14 cellular contexts compared by ENCODE assay signal in genomic region chr10:53135213-53135896, GRCh38.
DNase-seq lines count a peak whose midpoint lies in the region; ATAC-seq and TF ChIP-seq lines count a peak whose summit lies in the region.
"Had no signal": no experiment of that assay in that cellular context is flagged by ENCODE, and none has a peak within 500 bp of the region (broad histone marks: within the 10 kb centered on the region; RNA-seq: fewer than 3 reads in every experiment).

No MANE protein-coding gene starts in this region.

- no peak overlapping the region for H3K27ac ChIP-seq in breast epithelium
- no peak overlapping the region for H3K27ac ChIP-seq in tibial nerve
- H3K27ac ChIP-seq: A549 had no signal

- H3K4me1 Mint-ChIP-seq in natural killer cell, result no peaks in the 10 kb centered on the region

- peaks cover 7% of the 10 kb centered on the region for H3K36me3 Mint-ChIP-seq in natural killer cell

- no peaks in the 10 kb centered on the region for H3K36me3 ChIP-seq in breast epithelium
- H3K36me3 ChIP-seq in tibial nerve, result no peaks in the 10 kb centered on the region

- ATAC-seq in GM19397 (IDR thresholded peaks at IDR 0.05; ENCODE audit: unreplicated experiment), result peak; percentile 87
- peak; percentile 91 for ATAC-seq in HG02970 (IDR thresholded peaks at IDR 0.05; ENCODE audit: low FRiP score, unreplicated experiment)
- no peak for ATAC-seq in natural killer cell
- ATAC-seq: A549 had no signal

- H3K9me3 ChIP-seq in breast epithelium (no peaks in the 10 kb centered on the region), tibial nerve (no peaks in the 10 kb centered on the region)
- H3K9me3 ChIP-seq: A549 had no signal

- WGBS in tibial nerve, 2 donors, result 90 to 94% methylated on average over 2 of the region's 2 CpGs

- in situ Hi-C loops in Caki2 (cut with HindIII; ENCODE audit: low pct_unique_long_range_greater_than_20kb, low sequenced_read_pairs), result no loop called here

- no peaks in the 10 kb centered on the region for H3K27me3 Mint-ChIP-seq in natural killer cell (ENCODE audit: low read depth in 2 of 2)

- TF ChIP-seq EP300 in tibial nerve (IDR thresholded peaks at IDR 0.05), result no peak

- TF ChIP-seq POLR2A in breast epithelium (IDR thresholded peaks at IDR 0.05) (no peak), tibial nerve (IDR thresholded peaks at IDR 0.05) (no peak)

- no peaks in the 10 kb centered on the region for H3K4me1 ChIP-seq in breast epithelium
- H3K4me1 ChIP-seq in tibial nerve, result no peaks in the 10 kb centered on the region
- H3K4me1 ChIP-seq: A549 had no signal

- H3K9me3 Mint-ChIP-seq in natural killer cell, result peaks cover 7 to 12% of the 10 kb centered on the region in 2 donors

- intact Hi-C loops in breast epithelium (cut with DNase I; ENCODE audit: low total_unique reads) (no loop called here), natural killer cell (cut with micrococcal nuclease) (no loop called here)

- DNase-seq in Caki2 (ENCODE audit: low read depth) (peak; percentile 56), HuH-7 (ENCODE audit: low spot score) (peak; percentile 4), breast epithelium (ENCODE audit: low spot score in 2 of 2) (no peak), natural killer cell (no peak), tibial nerve (ENCODE audit: low spot score in 2 of 2) (no peak)
- DNase-seq in activated effector memory CD4-positive, alpha-beta T cell treated with Interleukin-2 at 50 U/mL for 16 hours, result no peak
- DNase-seq: activated CD4-positive, alpha-beta T cell treated with anti-CD3 and anti-CD28 coated beads, Interleukin-2, amount 50 U/mL, for 1 hour; KBM-7; NCI-H774; Right ventricle myocardium superior; T-helper 9 cell had no signal

- TF ChIP-seq CTCF in breast epithelium (IDR thresholded peaks at IDR 0.05) (no peak), natural killer cell (IDR thresholded peaks at IDR 0.05) (no peak), tibial nerve (IDR thresholded peaks at IDR 0.05) (no peak)

- H3K4me3 Mint-ChIP-seq in natural killer cell, result no peak overlapping the region

- H3K27me3 ChIP-seq in breast epithelium, result no peaks in the 10 kb centered on the region
- no peaks in the 10 kb centered on the region for H3K27me3 ChIP-seq in tibial nerve

- no peak overlapping the region for H3K27ac Mint-ChIP-seq in natural killer cell

- no peak overlapping the region for H3K4me3 ChIP-seq in breast epithelium
- no peak overlapping the region for H3K4me3 ChIP-seq in tibial nerve
- H3K4me3 ChIP-seq: A549 had no signal

Comparison
In these comparisons a context has a peak if more than half of its experiments do, and no peak if none do; other contexts are left out.
1. DNase-seq: peak in Caki2 (single experiment) and HuH-7 (single experiment); none in breast epithelium (0 of 2), activated effector memory CD4-positive, alpha-beta T cell treated with Interleukin-2 at 50 U/mL for 16 hours (single experiment), natural killer cell (single experiment) and tibial nerve (0 of 2).
2. ATAC-seq: peak in GM19397 (single experiment) and HG02970 (single experiment); none in natural killer cell (0 of 3).